1 cellular context compared by ENCODE assay signal in genomic region chr19:46225558-46226004, GRCh38.
TF ChIP-seq lines count a peak whose summit lies in the region.

No MANE protein-coding gene starts in this region.

TF ChIP-seq in K562, 482 proteins besides CTCF, POLR2A, EP300 and RAD21 (continued from another document and continues in another):
- TF ChIP-seq E2F8 (IDR thresholded peaks at IDR 0.05; ENCODE audit: low read depth, partially characterized antibody) (peak; percentile 60), ZFP30 (CRISPR knock-in tag; IDR thresholded peaks at IDR 0.05; ENCODE audit: borderline replicate concordance) (no peak), CEBPG (CRISPR knock-in tag; IDR thresholded peaks at IDR 0.05) (no peak), CEBPG (tag; conservative IDR thresholded peaks at IDR 0.05 in 1 of 2, IDR thresholded peaks at IDR 0.05 in 1 of 2) (peak in 1 of 2 experiments; percentile 36; a peak in 1 of 4 replicates), ZNF121 (CRISPR knock-in tag; conservative IDR thresholded peaks at IDR 0.05) (no peak), ARID3A (IDR thresholded peaks at IDR 0.05; ENCODE audit: borderline replicate concordance, low read depth, low read length) (no peak), MEIS2 (IDR thresholded peaks at IDR 0.05; ENCODE audit: partially characterized antibody) (no peak), HCFC1 (IDR thresholded peaks at IDR 0.05; ENCODE audit: low read depth, low read length) (no peak), GABPB2 (CRISPR knock-in tag; conservative IDR thresholded peaks at IDR 0.05) (no peak), EZH2 (IDR thresholded peaks at IDR 0.05; ENCODE audit: borderline replicate concordance, low read depth, low read length) (no peak), FOXJ2 (tag; IDR thresholded peaks at IDR 0.05) (no peak), DLX4 (CRISPR knock-in tag; IDR thresholded peaks at IDR 0.05) (no peak), THAP12 (CRISPR knock-in tag; IDR thresholded peaks at IDR 0.05) (no peak), STAT5A (IDR thresholded peaks at IDR 0.05; ENCODE audit: borderline replicate concordance, low read length) (no peak), RB1 (IDR thresholded peaks at IDR 0.05; ENCODE audit: low read depth) (peak; percentile 51; the same call in 1 of the 2 replicates), E2F4 (CRISPR knock-in tag; IDR thresholded peaks at IDR 0.05; ENCODE audit: low read depth) (no peak), RFX5 (IDR thresholded peaks at IDR 0.05; ENCODE audit: low read depth, low read length) (no peak), RERE (CRISPR knock-in tag; IDR thresholded peaks at IDR 0.05; ENCODE audit: borderline replicate concordance) (no peak), MAZ (CRISPR knock-in tag; conservative IDR thresholded peaks at IDR 0.05 in 1 of 2, IDR thresholded peaks at IDR 0.05 in 1 of 2) (no peak), PYGO2 (tag; IDR thresholded peaks at IDR 0.05) (no peak), CBFA2T3 (IDR thresholded peaks at IDR 0.05) (peak; percentile 13; the same call in 1 of the 2 replicates), PRDM10 (IDR thresholded peaks at IDR 0.05; ENCODE audit: partially characterized antibody) (no peak), SAFB2 (IDR thresholded peaks at IDR 0.05; ENCODE audit: borderline replicate concordance, low read depth, low read length, severe bottlenecking) (no peak), FOXP4 (CRISPR knock-in tag; IDR thresholded peaks at IDR 0.05; ENCODE audit: borderline replicate concordance) (no peak), GTF3C2 (IDR thresholded peaks at IDR 0.05; ENCODE audit: borderline replicate concordance, extremely low read depth, insufficient read length) (no peak), CTBP1 (IDR thresholded peaks at IDR 0.05; ENCODE audit: borderline replicate concordance) (no peak), TCF3 (CRISPR knock-in tag; IDR thresholded peaks at IDR 0.05) (peak; percentile 61), NR2C1 (IDR thresholded peaks at IDR 0.05) (no peak), NR2C1 (tag; IDR thresholded peaks at IDR 0.05) (no peak)
